In genomic region chr1:224432672-224433040, GRCh38 we compare ENCODE assay signal across 8 cellular contexts. TPM values are rescaled to one million over a fixed set of nuclear protein-coding genes. Genes with fewer than 3 reads are reported as not detected.
DNase-seq lines count a peak whose midpoint lies in the region; ATAC-seq and TF ChIP-seq lines count a peak whose summit lies in the region.

No MANE protein-coding gene starts in this region.

- H3K4me1 Mint-ChIP-seq in CD14-positive monocyte (peaks cover 48% of the 10 kb centered on the region), IgD-negative memory B cell (peaks cover 35 to 48% (median 41%) of the 10 kb centered on the region in 3 donors)
- peaks cover 55% of the 10 kb centered on the region for H3K4me1 Mint-ChIP-seq in stimulated activated effector memory CD8-positive, alpha-beta T cell treated with anti-CD3 and anti-CD28 coated beads, Interleukin-12 subunit alpha, Interleukin-12 subunit beta, amount 100 ng/mL, for 72 hours

- H3K27me3 ChIP-seq in adrenal gland (no peaks in the 10 kb centered on the region), iPS-18a (ENCODE audit: control insufficient read depth, insufficient read depth, low read length) (no peaks in the 10 kb centered on the region)

- DNase-seq in CD14-positive monocyte (ENCODE audit: low spot score) (no peak), adrenal gland (no peak), HK-2 (ENCODE audit: unreplicated experiment) (no peak), NCI-H2196 treated with DMSO at 0.1 percent for 48 hours (lab: John Stamatoyannopoulos, UW; ENCODE audit: unreplicated experiment) (no peak), activated gamma-delta T cell treated with Interleukin-2 at 50 U/mL for 16 hours (no peak)
- peak; percentile 10 to 58 for DNase-seq in stimulated activated effector memory CD8-positive, alpha-beta T cell treated with anti-CD3 and anti-CD28 coated beads, Interleukin-12 subunit alpha, Interleukin-12 subunit beta, amount 100 ng/mL, for 72 hours (ENCODE audit: low spot score in 2 of 2)

- peaks cover 27 to 54% of the 10 kb centered on the region in 2 donors for H3K4me1 ChIP-seq in adrenal gland (replicated peaks in 1 of 2)
- peaks cover 29% of the 10 kb centered on the region for H3K4me1 ChIP-seq in iPS-18a (ENCODE audit: control insufficient read depth, low read depth, low read length)

- H3K36me3 ChIP-seq in adrenal gland (replicated peaks in 1 of 2), result peaks cover 0 to 12% of the 10 kb centered on the region in 2 donors
- H3K36me3 ChIP-seq in iPS-18a (ENCODE audit: control insufficient read depth, low read depth, low read length), result peaks cover 44% of the 10 kb centered on the region

- H3K27me3 Mint-ChIP-seq in CD14-positive monocyte (ENCODE audit: low read depth in 3 of 3) (no peaks in the 10 kb centered on the region), IgD-negative memory B cell (no peaks in the 10 kb centered on the region)

- TF ChIP-seq POLR2A in adrenal gland (IDR thresholded peaks at IDR 0.05), result peak in 1 of 2 donors; percentile 12

- TF ChIP-seq CTCF in CD14-positive monocyte (IDR thresholded peaks at IDR 0.05) (no peak), adrenal gland (IDR thresholded peaks at IDR 0.05) (no peak)

- H3K4me3 ChIP-seq in adrenal gland (peak overlapping the region in 3 of 4 donors; percentile 64 to 93 (median 79)), iPS-18a (ENCODE audit: low read length) (peak overlapping the region; percentile 93)

- 2 to 5% (median 3%) methylated on average over 6 of the region's 6 CpGs for WGBS in adrenal gland, 4 donors

- H3K27ac Mint-ChIP-seq in CD14-positive monocyte (peak overlapping the region; percentile 46 to 94 (median 87)), IgD-negative memory B cell (peak overlapping the region; percentile 90 to 95 (median 95))
- peak overlapping the region; percentile 96 for H3K27ac Mint-ChIP-seq in stimulated activated effector memory CD8-positive, alpha-beta T cell treated with anti-CD3 and anti-CD28 coated beads, Interleukin-12 subunit alpha, Interleukin-12 subunit beta, amount 100 ng/mL, for 72 hours

- intact Hi-C loops in CD14-positive monocyte (cut with micrococcal nuclease) (no loop called here), adrenal gland (cut with DNase I) (no loop called here)

- peak overlapping the region; percentile 59 for H3K9ac ChIP-seq in iPS-18a (ENCODE audit: low read length)

- H3K36me3 Mint-ChIP-seq in CD14-positive monocyte (peaks cover 16 to 30% of the 10 kb centered on the region in 2 donors), IgD-negative memory B cell (peaks cover 1% of the 10 kb centered on the region)
- peaks cover 73% of the 10 kb centered on the region for H3K36me3 Mint-ChIP-seq in stimulated activated effector memory CD8-positive, alpha-beta T cell treated with anti-CD3 and anti-CD28 coated beads, Interleukin-12 subunit alpha, Interleukin-12 subunit beta, amount 100 ng/mL, for 72 hours

- no peaks in the 10 kb centered on the region for H3K9me3 ChIP-seq in adrenal gland (replicated peaks in 1 of 3)
- H3K9me3 ChIP-seq in iPS-18a (ENCODE audit: control insufficient read depth, low read depth, low read length), result no peaks in the 10 kb centered on the region

- H3K27ac ChIP-seq in adrenal gland (peak overlapping the region; percentile 57 to 100 (median 94)), iPS-18a (ENCODE audit: low read length) (no peak overlapping the region)

- ATAC-seq in stimulated activated effector memory CD8-positive, alpha-beta T cell treated with anti-CD3 and anti-CD28 coated beads, Interleukin-12 subunit alpha, Interleukin-12 subunit beta, amount 100 ng/mL, for 72 hours, result peak; percentile 39

- H3K9me3 Mint-ChIP-seq in CD14-positive monocyte (peaks cover 0 to 4% (median 1%) of the 10 kb centered on the region in 7 donors), IgD-negative memory B cell (no peaks in the 10 kb centered on the region)
- no peaks in the 10 kb centered on the region for H3K9me3 Mint-ChIP-seq in stimulated activated effector memory CD8-positive, alpha-beta T cell treated with anti-CD3 and anti-CD28 coated beads, Interleukin-12 subunit alpha, Interleukin-12 subunit beta, amount 100 ng/mL, for 72 hours

- H3K4me3 Mint-ChIP-seq in CD14-positive monocyte (peak overlapping the region; percentile 97 to 98), IgD-negative memory B cell (peak overlapping the region; percentile 87 to 96 (median 90))
- peak overlapping the region; percentile 75 for H3K4me3 Mint-ChIP-seq in stimulated activated effector memory CD8-positive, alpha-beta T cell treated with anti-CD3 and anti-CD28 coated beads, Interleukin-12 subunit alpha, Interleukin-12 subunit beta, amount 100 ng/mL, for 72 hours

RNA-seq across cellular contexts. Expression of gene WDR26, which starts 1.9 kb away (rescaled TPM):
- 1 to 10 TPM; 2.7 to 4.0 TPM for polyA plus RNA-seq in CD14-positive monocyte
- polyA plus RNA-seq in IgD-negative memory B cell, result 4.0 TPM
- total RNA-seq in adrenal gland, result 10 to 100 TPM; 48.7 to 92.0 (median 77.6) TPM
- 10 to 100 TPM; 25.6 to 52.4 (median 36.5) TPM for polyA plus RNA-seq in adrenal gland

Comparison
In these comparisons a context has a peak if more than half of its experiments do, and no peak if none do; other contexts are left out.
1. DNase-seq: peak in stimulated activated effector memory CD8-positive, alpha-beta T cell treated with anti-CD3 and anti-CD28 coated beads, Interleukin-12 subunit alpha, Interleukin-12 subunit beta, amount 100 ng/mL, for 72 hours (2 of 2); none in CD14-positive monocyte (single experiment), adrenal gland (0 of 7), HK-2 (single experiment), NCI-H2196 treated with DMSO at 0.1 percent for 48 hours (single experiment) and activated gamma-delta T cell treated with Interleukin-2 at 50 U/mL for 16 hours (single experiment).
2. Peak in every context shown above with its lines, with median percentiles within 50 percentile points of each other: H3K27ac Mint-ChIP-seq and H3K4me3 Mint-ChIP-seq.